17 cellular contexts compared by ENCODE assay signal in genomic region chr11:68397256-68397655, GRCh38.
"Had no signal": no experiment of that assay in that cellular context is flagged by ENCODE, and none has a peak within 500 bp of the region (broad histone marks: within the 10 kb centered on the region; RNA-seq: fewer than 3 reads in every experiment).

No MANE protein-coding gene starts in this region.

- H3K27me3 Mint-ChIP-seq: activated naive CD4-positive, alpha-beta T cell treated with anti-CD3 and anti-CD28 coated beads, Interleukin-2, amount 50 U/mL, for 24 hours; progenitor cell of endocrine pancreas; stimulated activated naive CD8-positive, alpha-beta T cell treated with anti-CD3 and anti-CD28 coated beads, Interleukin-15, Interleukin-2, amounts not matched to agents 100 ng/mL and 50 ng/mL, for 24 hours had no signal

- H3K36me3 ChIP-seq: transverse colon, uterus had no signal

- H3K9me3 Mint-ChIP-seq: activated naive CD4-positive, alpha-beta T cell treated with anti-CD3 and anti-CD28 coated beads, Interleukin-2, amount 50 U/mL, for 24 hours; activated T-helper 1 cell treated with anti-CD3 and anti-CD28 coated beads, Interleukin-12 subunit alpha, Interleukin-12 subunit beta, Interleukin-2, Interleukin-4 antibody, amounts not matched to agents 30 ng/mL and 10 ng/mL and 1 ng/mL, durations not matched to agents 14 hours and 24 hours and 36 hours; neural crest cell; stimulated activated naive CD8-positive, alpha-beta T cell treated with anti-CD3 and anti-CD28 coated beads, Interleukin-15, Interleukin-2, amounts not matched to agents 100 ng/mL and 50 ng/mL, for 24 hours had no signal

- H3K4me3 Mint-ChIP-seq: activated naive CD4-positive, alpha-beta T cell treated with anti-CD3 and anti-CD28 coated beads, Interleukin-2, amount 50 U/mL, for 24 hours; activated T-helper 1 cell treated with anti-CD3 and anti-CD28 coated beads, Interleukin-12 subunit alpha, Interleukin-12 subunit beta, Interleukin-2, Interleukin-4 antibody, amounts not matched to agents 30 ng/mL and 10 ng/mL and 1 ng/mL, durations not matched to agents 14 hours and 24 hours and 36 hours; neural crest cell; stimulated activated naive CD8-positive, alpha-beta T cell treated with anti-CD3 and anti-CD28 coated beads, Interleukin-15, Interleukin-2, amounts not matched to agents 100 ng/mL and 50 ng/mL, for 24 hours had no signal

- H3K4me3 ChIP-seq: suprapubic skin, transverse colon, uterus had no signal

- H3K36me3 Mint-ChIP-seq: activated naive CD4-positive, alpha-beta T cell treated with anti-CD3 and anti-CD28 coated beads, Interleukin-2, amount 50 U/mL, for 24 hours had no signal

- H3K27ac Mint-ChIP-seq: activated naive CD4-positive, alpha-beta T cell treated with anti-CD3 and anti-CD28 coated beads, Interleukin-2, amount 50 U/mL, for 24 hours; activated T-helper 1 cell treated with anti-CD3 and anti-CD28 coated beads, Interleukin-12 subunit alpha, Interleukin-12 subunit beta, Interleukin-2, Interleukin-4 antibody, amounts not matched to agents 30 ng/mL and 10 ng/mL and 1 ng/mL, durations not matched to agents 14 hours and 24 hours and 36 hours; progenitor cell of endocrine pancreas; stimulated activated naive CD8-positive, alpha-beta T cell treated with anti-CD3 and anti-CD28 coated beads, Interleukin-15, Interleukin-2, amounts not matched to agents 100 ng/mL and 50 ng/mL, for 24 hours had no signal

- H3K4me1 Mint-ChIP-seq: activated naive CD4-positive, alpha-beta T cell treated with anti-CD3 and anti-CD28 coated beads, Interleukin-2, amount 50 U/mL, for 24 hours; neural crest cell had no signal

- H3K27ac ChIP-seq: epithelial cell of prostate, suprapubic skin had no signal

- H3K27me3 ChIP-seq: suprapubic skin, transverse colon, uterus had no signal

- H3K9me3 ChIP-seq: suprapubic skin, transverse colon, uterus had no signal

- DNase-seq: activated CD4-positive, alpha-beta T cell treated with anti-CD3 and anti-CD28 coated beads for 4 hours; activated CD4-positive, alpha-beta T cell treated with anti-CD3 and anti-CD28 coated beads, Interleukin-2, amount 50 U/mL, for 48 hours; activated CD4-positive, CD25-positive, alpha-beta regulatory T cell; activated gamma-delta T cell treated with Interleukin-2 at 50 U/mL for 16 hours; anterior cingulate cortex; stimulated activated CD4-positive, alpha-beta T cell treated with anti-CD3 and anti-CD28 coated beads, Interleukin-12 subunit alpha, Interleukin-12 subunit beta, amount 100 ng/mL, for 4 hours; stimulated activated CD4-positive, alpha-beta T cell treated with anti-CD3 and anti-CD28 coated beads, Interleukin-4, amount 100 ng/mL, for 4 hours; T-helper 9 cell; transverse colon; uterus had no signal
